ENCODE assay signal across 8 cellular contexts in genomic region chr21:37368536-37369279, GRCh38. TPM values are rescaled to one million over a fixed set of nuclear protein-coding genes. Genes with fewer than 3 reads are reported as not detected.
DNase-seq lines count a peak whose midpoint lies in the region; ATAC-seq, FAIRE-seq and TF ChIP-seq lines count a peak whose summit lies in the region.

No MANE protein-coding gene starts in this region.

- peaks cover 8% of the 10 kb centered on the region for H3K36me3 Mint-ChIP-seq in type B pancreatic cell

- H3K27ac ChIP-seq in HUES48 (ENCODE audit: low read depth, low read length) (peak overlapping the region; percentile 100), adrenal gland (peak overlapping the region; percentile 80 to 100 (median 100)), HepG2 (ENCODE audit: extremely low read length, insufficient read depth, low read length) (peak overlapping the region; percentile 53)

- TF ChIP-seq EP300 in HepG2 (IDR thresholded peaks at IDR 0.05; ENCODE audit: low read depth in 2 of 2, low read length in 2 of 2), result no peak
- TF ChIP-seq EP300 in HepG2 (CRISPR knock-in tag; IDR thresholded peaks at IDR 0.05; ENCODE audit: borderline replicate concordance), result no peak

- H3K4me3 ChIP-seq in BJ (ENCODE audit: low read depth, low read length) (peak overlapping the region; percentile 88), HUES48 (ENCODE audit: low read depth, low read length) (peak overlapping the region; percentile 68), adrenal gland (peak overlapping the region; percentile 26 to 98 (median 80)), HepG2 (replicated peaks in 1 of 3; ENCODE audit: insufficient read depth in 1 of 3, low read depth in 2 of 3, low read length in 3 of 3) (peak overlapping the region; percentile 78 to 97 (median 92))

- H3K9me3 Mint-ChIP-seq in type B pancreatic cell, result no peaks in the 10 kb centered on the region

- CTCF ChIA-PET in BJ (lab: Yijun Ruan, JAX), result interaction anchor here (0.6 to 2.1 kb wide), 4 partner anchors 10 to 1274 kb away, joined by 3 to 6 read pairs (median 3); no protein-coding TSS in a partner anchor
- CTCF ChIA-PET in HepG2 (lab: Yijun Ruan, JAX; ENCODE audit: low intra/inter-chr PET ratio, low total read pairs), result no interaction called here

- peak overlapping the region; percentile 93 for H3K4me2 ChIP-seq in HepG2 (ENCODE audit: low read depth, low read length)

- in situ Hi-C loops in HepG2 (cut with HindIII; ENCODE audit: extremely low pct_ligation_motif_present, low pct_unique_long_range_greater_than_20kb), result loop anchor here (5.0 kb wide), 1 partner anchor 101 kb away; the partner anchor contains the start of gene VPS26C

- H3K9ac ChIP-seq in HUES48 (ENCODE audit: low read depth, low read length) (peak overlapping the region; percentile 95), HepG2 (ENCODE audit: insufficient read depth, low read depth, low read length) (peak overlapping the region; percentile 100)

- peak overlapping the region; percentile 91 for H3K4me3 Mint-ChIP-seq in type B pancreatic cell

- H3K4me1 ChIP-seq in HUES48 (ENCODE audit: control insufficient read depth, insufficient read depth, low read length), result peaks cover 41% of the 10 kb centered on the region
- peaks cover 38 to 58% of the 10 kb centered on the region in 2 donors for H3K4me1 ChIP-seq in adrenal gland (replicated peaks in 1 of 2)
- H3K4me1 ChIP-seq in HepG2 (ENCODE audit: insufficient read depth, low read length), result peaks cover 52% of the 10 kb centered on the region

- H3K9me3 ChIP-seq in HUES48 (ENCODE audit: control insufficient read depth, insufficient read depth, low read length), result no peaks in the 10 kb centered on the region
- H3K9me3 ChIP-seq in adrenal gland (replicated peaks in 1 of 3), result no peaks in the 10 kb centered on the region
- H3K9me3 ChIP-seq in HepG2 (ENCODE audit: low read length), result no peaks in the 10 kb centered on the region

- peaks cover 57% of the 10 kb centered on the region for H4K20me1 ChIP-seq in HepG2 (ENCODE audit: insufficient read depth, low read length)

- intact Hi-C loops in adrenal gland (cut with DNase I), result loop anchor here in 1 of 2 donors (10.0 kb wide), 1 partner anchor 104 kb away; the partner anchor contains the start of gene VPS26C
- intact Hi-C loops in HepG2 (cut with micrococcal nuclease; ENCODE audit: unreplicated experiment), result loop anchor here (5.0 kb wide), 2 partner anchors 146 to 216 kb away; no protein-coding TSS in a partner anchor

- no peak for TF ChIP-seq RAD21 in HepG2 (CRISPR knock-in tag; IDR thresholded peaks at IDR 0.05)

- DNase-seq in BJ (ENCODE audit: low read depth), result no peak
- peak in 2 of 7 donors; percentile 25 to 37 for DNase-seq in adrenal gland
- DNase-seq in HepG2 (ENCODE audit: low spot score), result no peak
- no peak for DNase-seq in type B pancreatic cell (ENCODE audit: extremely low spot score, unreplicated experiment)
- no peak for DNase-seq in iPS-NIHi11 (ENCODE audit: low spot score)
- no peak for DNase-seq in SHP77 (lab: John Stamatoyannopoulos, UW)

- no peaks in the 10 kb centered on the region for H3K27me3 Mint-ChIP-seq in type B pancreatic cell

- peaks cover 45% of the 10 kb centered on the region for H3K4me1 Mint-ChIP-seq in type B pancreatic cell (ENCODE audit: unreplicated experiment)

- H3K36me3 ChIP-seq in BJ (ENCODE audit: control insufficient read depth, insufficient read depth, low read length), result no peaks in the 10 kb centered on the region
- no peaks in the 10 kb centered on the region for H3K36me3 ChIP-seq in HUES48 (ENCODE audit: control insufficient read depth, insufficient read depth, low read length)
- no peaks in the 10 kb centered on the region for H3K36me3 ChIP-seq in adrenal gland (replicated peaks in 1 of 2)
- no peaks in the 10 kb centered on the region for H3K36me3 ChIP-seq in HepG2 (replicated peaks in 1 of 2; ENCODE audit: control insufficient read depth in 1 of 2, insufficient read depth in 2 of 2, low read length in 2 of 2)

- no peak for FAIRE-seq in HepG2 (lab: Jason Lieb, UNC)

- H3K79me2 ChIP-seq in HepG2 (ENCODE audit: insufficient read depth, low read length), result peaks cover 72% of the 10 kb centered on the region

- 6% methylated on average over 9 of the region's 9 CpGs for WGBS in adrenal gland, 4 donors
- 3% methylated on average over 9 of the region's 9 CpGs for WGBS in HepG2 (ENCODE audit: low lambda C conversion rate)

- ATAC-seq in HepG2 (no peak), GM21619 (IDR thresholded peaks at IDR 0.05; ENCODE audit: unreplicated experiment) (no peak)

- no peak for TF ChIP-seq CTCF in BJ (IDR thresholded peaks at IDR 0.05; ENCODE audit: insufficient read depth, low read depth, low read length)
- TF ChIP-seq CTCF in adrenal gland (IDR thresholded peaks at IDR 0.05), result no peak
- no peak for TF ChIP-seq CTCF in HepG2 (CRISPR knock-in tag; IDR thresholded peaks at IDR 0.05)
- TF ChIP-seq CTCF in type B pancreatic cell (conservative IDR thresholded peaks at IDR 0.05), result no peak

- TF ChIP-seq POLR2A in adrenal gland (IDR thresholded peaks at IDR 0.05), result peak in 1 of 2 donors; percentile 22
- TF ChIP-seq POLR2A in HepG2 (IDR thresholded peaks at IDR 0.05; ENCODE audit: insufficient read depth in 1 of 2, low read depth in 2 of 2, low read length in 2 of 2), result no peak

- no TSS peak for BruUV-seq in HepG2 (replicated peaks; lab: Mats Ljungman, UMichigan)

- no peak overlapping the region for H2AFZ ChIP-seq in HepG2 (ENCODE audit: low read length)

- H3K27me3 ChIP-seq in BJ (ENCODE audit: control insufficient read depth, insufficient read depth, low read length) (no peaks in the 10 kb centered on the region), HUES48 (ENCODE audit: control insufficient read depth, insufficient read depth, low read length) (no peaks in the 10 kb centered on the region), adrenal gland (no peaks in the 10 kb centered on the region), HepG2 (ENCODE audit: control insufficient read depth in 1 of 2, insufficient read depth in 2 of 2, low read length in 2 of 2) (no peaks in the 10 kb centered on the region; a peak in 1 of 5 replicates)

- H3K27ac Mint-ChIP-seq in type B pancreatic cell, result peak overlapping the region; percentile 95

- POLR2A ChIA-PET in BJ (lab: Charles Lee) (no interaction called here), HepG2 (lab: Yijun Ruan, JAX) (no interaction called here)

TF ChIP-seq in HepG2, 621 proteins besides CTCF, POLR2A, EP300 and RAD21 (continues in another document):
- TF ChIP-seq MYNN (CRISPR knock-in tag; IDR thresholded peaks at IDR 0.05; ENCODE audit: low read depth), result no peak
- no peak for TF ChIP-seq ZNF678 (CRISPR knock-in tag; IDR thresholded peaks at IDR 0.05)
- TF ChIP-seq KDM1A (CRISPR knock-in tag; IDR thresholded peaks at IDR 0.05), result peak; percentile 91
- no peak for TF ChIP-seq RFXAP (CRISPR knock-in tag; IDR thresholded peaks at IDR 0.05; ENCODE audit: borderline replicate concordance)
- peak; percentile 72; the same call in 1 of the 2 replicates for TF ChIP-seq ADNP (CRISPR knock-in tag; IDR thresholded peaks at IDR 0.05)
- TF ChIP-seq BCLAF1 (IDR thresholded peaks at IDR 0.05), result no peak

RNA-seq across cellular contexts. Expression of gene DYRK1A, which starts 2.1 kb away (rescaled TPM):
- 46.5 and 55.9 TPM in 2 replicates for polyA plus RNA-seq in BJ (2011; rRNA removed)
- 81.3 and 95.7 TPM in 2 replicates for polyA minus RNA-seq in BJ (2011; rRNA and poly(A)+ RNA removed)
- 10 to 100 TPM; 53.0 to 92.3 (median 68.7) TPM for total RNA-seq in adrenal gland
- 10 to 100 TPM; 23.6 to 49.9 (median 26.6) TPM for polyA plus RNA-seq in adrenal gland
- total RNA-seq in HepG2 (2016; rRNA removed; fragmentation: Illumina TruSeq; extraction: Trizol), result 32.7 and 34.2 TPM in 2 replicates
- 19.1 and 19.6 TPM in 2 replicates for total RNA-seq in HepG2 (2016; cell fraction: cytosol; rRNA removed; fragmentation: Illumina TruSeq; extraction: Trizol; ENCODE audit: low read depth)
- 30.4 and 33.9 TPM in 2 replicates for total RNA-seq in HepG2 (2016; cell fraction: insoluble cytoplasmic fraction; rRNA removed; fragmentation: Illumina TruSeq; extraction: Trizol)
- 15.6 and 16.1 TPM in 2 replicates for total RNA-seq in HepG2 (2016; cell fraction: membrane; rRNA removed; fragmentation: Illumina TruSeq; extraction: Trizol)
- 54.9 and 62.8 TPM in 2 replicates for total RNA-seq in HepG2 (2016; cell fraction: nucleus; rRNA removed; fragmentation: Illumina TruSeq; extraction: Trizol)
- 24.6 and 28.2 TPM in 2 replicates for polyA plus RNA-seq in HepG2 (2011; rRNA removed)
- 14.9 and 16.4 TPM in 2 replicates for polyA plus RNA-seq in HepG2 (2011; cell fraction: cytosol; rRNA removed)
- 31.7 and 39.9 TPM in 2 replicates for polyA plus RNA-seq in HepG2 (2011; cell fraction: nucleus; rRNA removed)
- polyA plus RNA-seq in HepG2 (2012), result 10.1 and 12.5 TPM in 2 replicates
- 0.50 and 0.67 TPM in 2 replicates for polyA plus RNA-seq in HepG2 (2016; cell fraction: cytosol; fragmentation: Illumina TruSeq; extraction: Trizol; ENCODE audit: low read depth)
- polyA plus RNA-seq in HepG2 (2016; cell fraction: insoluble cytoplasmic fraction; fragmentation: Illumina TruSeq; extraction: Trizol; ENCODE audit: low read depth), result 16.1 and 18.0 TPM in 2 replicates
- polyA plus RNA-seq in HepG2 (2016; cell fraction: membrane; fragmentation: Illumina TruSeq; extraction: Trizol; ENCODE audit: low read depth), result 2.9 and 3.0 TPM in 2 replicates
- 25.5 and 28.0 TPM in 2 replicates for polyA plus RNA-seq in HepG2 (2016; cell fraction: nucleus; fragmentation: Illumina TruSeq; extraction: Trizol; ENCODE audit: insufficient read depth, low read depth)
- 128 and 208 TPM in 2 replicates for polyA minus RNA-seq in HepG2 (2011; rRNA and poly(A)+ RNA removed; ENCODE audit: low replicate concordance)
- 25.3 and 30.3 TPM in 2 replicates for polyA minus RNA-seq in HepG2 (2011; cell fraction: cytosol; rRNA and poly(A)+ RNA removed)
- 132 and 133 TPM in 2 replicates for polyA minus RNA-seq in HepG2 (2011; cell fraction: nucleus; rRNA and poly(A)+ RNA removed)
- 63.0 and 70.6 TPM in 2 replicates for total RNA-seq in type B pancreatic cell (ENCODE audit: low replicate concordance)
